Comparison of ENCODE assay signal across 1 cellular context in the genomic region with DNA sequence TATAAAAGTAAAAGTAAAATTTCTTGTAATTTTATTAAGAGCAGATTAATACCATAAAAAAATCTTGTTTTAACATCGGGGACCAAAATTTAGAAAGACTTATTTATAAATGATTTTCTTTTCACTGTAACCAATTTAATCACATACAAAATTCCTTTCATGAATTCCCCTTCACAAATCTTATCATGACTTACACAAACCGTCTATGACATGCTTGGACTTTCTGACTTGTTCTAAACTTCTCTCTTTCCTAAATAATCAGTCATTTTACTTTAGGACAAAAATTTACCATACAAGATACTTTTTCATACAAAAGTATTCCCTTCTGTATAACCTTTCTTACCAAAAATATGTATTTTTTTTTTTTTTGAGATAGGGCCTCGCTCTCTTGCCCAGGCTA.
TF ChIP-seq lines count a peak whose summit lies in the region.

No MANE protein-coding gene starts in this region.

TF ChIP-seq in GM23338, 12 proteins besides CTCF, POLR2A, EP300 and RAD21 (continued from another document):
- TF ChIP-seq, protein P1, sequence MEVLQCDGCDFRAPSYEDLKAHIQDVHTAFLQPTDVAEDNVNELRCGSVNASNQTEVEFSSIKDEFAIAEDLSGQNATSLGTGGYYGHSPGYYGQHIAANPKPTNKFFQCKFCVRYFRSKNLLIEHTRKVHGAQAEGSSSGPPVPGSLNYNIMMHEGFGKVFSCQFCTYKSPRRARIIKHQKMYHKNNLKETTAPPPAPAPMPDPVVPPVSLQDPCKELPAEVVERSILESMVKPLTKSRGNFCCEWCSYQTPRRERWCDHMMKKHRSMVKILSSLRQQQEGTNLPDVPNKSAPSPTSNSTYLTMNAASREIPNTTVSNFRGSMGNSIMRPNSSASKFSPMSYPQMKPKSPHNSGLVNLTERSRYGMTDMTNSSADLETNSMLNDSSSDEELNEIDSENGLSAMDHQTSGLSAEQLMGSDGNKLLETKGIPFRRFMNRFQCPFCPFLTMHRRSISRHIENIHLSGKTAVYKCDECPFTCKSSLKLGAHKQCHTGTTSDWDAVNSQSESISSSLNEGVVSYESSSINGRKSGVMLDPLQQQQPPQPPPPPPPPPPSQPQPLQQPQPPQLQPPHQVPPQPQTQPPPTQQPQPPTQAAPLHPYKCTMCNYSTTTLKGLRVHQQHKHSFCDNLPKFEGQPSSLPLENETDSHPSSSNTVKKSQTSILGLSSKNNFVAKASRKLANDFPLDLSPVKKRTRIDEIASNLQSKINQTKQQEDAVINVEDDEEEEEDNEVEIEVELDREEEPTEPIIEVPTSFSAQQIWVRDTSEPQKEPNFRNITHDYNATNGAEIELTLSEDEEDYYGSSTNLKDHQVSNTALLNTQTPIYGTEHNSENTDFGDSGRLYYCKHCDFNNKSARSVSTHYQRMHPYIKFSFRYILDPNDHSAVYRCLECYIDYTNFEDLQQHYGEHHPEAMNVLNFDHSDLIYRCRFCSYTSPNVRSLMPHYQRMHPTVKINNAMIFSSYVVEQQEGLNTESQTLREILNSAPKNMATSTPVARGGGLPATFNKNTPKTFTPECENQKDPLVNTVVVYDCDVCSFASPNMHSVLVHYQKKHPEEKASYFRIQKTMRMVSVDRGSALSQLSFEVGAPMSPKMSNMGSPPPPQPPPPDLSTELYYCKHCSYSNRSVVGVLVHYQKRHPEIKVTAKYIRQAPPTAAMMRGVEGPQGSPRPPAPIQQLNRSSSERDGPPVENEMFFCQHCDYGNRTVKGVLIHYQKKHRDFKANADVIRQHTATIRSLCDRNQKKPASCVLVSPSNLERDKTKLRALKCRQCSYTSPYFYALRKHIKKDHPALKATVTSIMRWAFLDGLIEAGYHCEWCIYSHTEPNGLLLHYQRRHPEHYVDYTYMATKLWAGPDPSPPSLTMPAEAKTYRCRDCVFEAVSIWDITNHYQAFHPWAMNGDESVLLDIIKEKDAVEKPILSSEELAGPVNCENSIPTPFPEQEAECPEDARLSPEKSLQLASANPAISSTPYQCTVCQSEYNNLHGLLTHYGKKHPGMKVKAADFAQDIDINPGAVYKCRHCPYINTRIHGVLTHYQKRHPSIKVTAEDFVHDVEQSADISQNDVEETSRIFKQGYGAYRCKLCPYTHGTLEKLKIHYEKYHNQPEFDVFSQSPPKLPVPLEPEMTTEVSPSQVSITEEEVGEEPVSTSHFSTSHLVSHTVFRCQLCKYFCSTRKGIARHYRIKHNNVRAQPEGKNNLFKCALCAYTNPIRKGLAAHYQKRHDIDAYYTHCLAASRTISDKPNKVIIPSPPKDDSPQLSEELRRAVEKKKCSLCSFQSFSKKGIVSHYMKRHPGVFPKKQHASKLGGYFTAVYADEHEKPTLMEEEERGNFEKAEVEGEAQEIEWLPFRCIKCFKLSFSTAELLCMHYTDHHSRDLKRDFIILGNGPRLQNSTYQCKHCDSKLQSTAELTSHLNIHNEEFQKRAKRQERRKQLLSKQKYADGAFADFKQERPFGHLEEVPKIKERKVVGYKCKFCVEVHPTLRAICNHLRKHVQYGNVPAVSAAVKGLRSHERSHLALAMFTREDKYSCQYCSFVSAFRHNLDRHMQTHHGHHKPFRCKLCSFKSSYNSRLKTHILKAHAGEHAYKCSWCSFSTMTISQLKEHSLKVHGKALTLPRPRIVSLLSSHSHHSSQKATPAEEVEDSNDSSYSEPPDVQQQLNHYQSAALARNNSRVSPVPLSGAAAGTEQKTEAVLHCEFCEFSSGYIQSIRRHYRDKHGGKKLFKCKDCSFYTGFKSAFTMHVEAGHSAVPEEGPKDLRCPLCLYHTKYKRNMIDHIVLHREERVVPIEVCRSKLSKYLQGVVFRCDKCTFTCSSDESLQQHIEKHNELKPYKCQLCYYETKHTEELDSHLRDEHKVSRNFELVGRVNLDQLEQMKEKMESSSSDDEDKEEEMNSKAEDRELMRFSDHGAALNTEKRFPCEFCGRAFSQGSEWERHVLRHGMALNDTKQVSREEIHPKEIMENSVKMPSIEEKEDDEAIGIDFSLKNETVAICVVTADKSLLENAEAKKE (CRISPR knock-in tag; IDR thresholded peaks at IDR 0.05): no peak
- TF ChIP-seq EZH2phosphoT487 (IDR thresholded peaks at IDR 0.05; ENCODE audit: unreplicated experiment) (no peak), ZNF331 (CRISPR knock-in tag; IDR thresholded peaks at IDR 0.05; ENCODE audit: low read depth) (no peak), JUNB (IDR thresholded peaks at IDR 0.05; ENCODE audit: unreplicated experiment) (no peak)
